In the genomic region with DNA sequence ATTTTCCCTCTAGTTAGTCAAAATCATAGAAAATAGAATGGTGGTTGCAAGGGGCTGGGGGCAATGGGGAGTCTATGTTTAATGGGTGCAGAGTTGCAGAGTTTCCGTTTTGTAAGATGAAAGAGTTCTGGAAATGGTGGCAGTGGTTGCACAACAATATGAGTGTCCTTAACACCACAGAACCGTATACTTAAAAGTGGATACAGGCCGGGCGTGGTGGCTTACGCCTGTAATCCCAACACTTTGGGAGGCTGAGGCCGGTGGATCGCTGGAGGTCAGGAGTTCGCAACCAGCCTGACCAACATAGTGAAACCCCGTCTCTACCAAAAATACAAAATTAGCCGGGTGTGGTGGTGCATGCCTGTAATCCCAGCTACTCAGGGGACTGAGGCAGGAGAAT, we compare ENCODE assay signal across 1 cellular context. TPM values are rescaled to one million over a fixed set of nuclear protein-coding genes. Genes with fewer than 3 reads are reported as not detected.
"Had no signal": no experiment of that assay in that cellular context is flagged by ENCODE, and none has a peak within 500 bp of the region (broad histone marks: within the 10 kb centered on the region; RNA-seq: fewer than 3 reads in every experiment).

No MANE protein-coding gene starts in this region.

RNA-seq across cellular contexts. Expression of a gene that starts 50.6 kb away (rescaled TPM):
- total RNA-seq: PC-3 had no signal
